1 cellular context compared by ENCODE assay signal in the genomic region with DNA sequence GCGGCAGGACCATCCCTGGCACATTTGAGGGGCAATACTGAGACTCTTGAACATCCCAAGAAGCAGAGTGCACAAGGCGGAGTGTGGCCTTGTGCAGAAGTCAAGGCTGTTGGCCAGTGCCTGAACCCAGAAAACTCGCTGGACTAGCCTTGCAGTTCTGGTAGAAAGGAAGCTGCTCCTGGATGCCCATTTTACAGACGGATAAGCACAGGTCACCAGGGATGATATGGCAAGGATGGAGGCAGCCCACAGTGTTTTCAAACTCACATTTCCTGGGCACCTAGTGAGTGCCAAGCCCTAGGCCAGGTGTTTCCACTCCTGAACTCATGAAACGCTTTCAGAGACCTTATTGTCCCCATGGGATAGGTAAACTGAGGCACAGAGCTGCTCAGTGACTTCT.
TF ChIP-seq lines count a peak whose summit lies in the region.

No MANE protein-coding gene starts in this region.

TF ChIP-seq in SK-N-SH, 30 proteins besides CTCF, POLR2A, EP300 and RAD21 (continued from another document):
- TF ChIP-seq IRF3 (IDR thresholded peaks at IDR 0.05; ENCODE audit: low read depth, low read length) (no peak), FOXM1 (IDR thresholded peaks at IDR 0.05; ENCODE audit: low read depth) (no peak), EZH2phosphoT487 (IDR thresholded peaks at IDR 0.05; ENCODE audit: borderline replicate concordance, low read depth) (no peak), FOXJ3 (CRISPR knock-in tag; IDR thresholded peaks at IDR 0.05) (no peak)
- TF ChIP-seq, protein P1, sequence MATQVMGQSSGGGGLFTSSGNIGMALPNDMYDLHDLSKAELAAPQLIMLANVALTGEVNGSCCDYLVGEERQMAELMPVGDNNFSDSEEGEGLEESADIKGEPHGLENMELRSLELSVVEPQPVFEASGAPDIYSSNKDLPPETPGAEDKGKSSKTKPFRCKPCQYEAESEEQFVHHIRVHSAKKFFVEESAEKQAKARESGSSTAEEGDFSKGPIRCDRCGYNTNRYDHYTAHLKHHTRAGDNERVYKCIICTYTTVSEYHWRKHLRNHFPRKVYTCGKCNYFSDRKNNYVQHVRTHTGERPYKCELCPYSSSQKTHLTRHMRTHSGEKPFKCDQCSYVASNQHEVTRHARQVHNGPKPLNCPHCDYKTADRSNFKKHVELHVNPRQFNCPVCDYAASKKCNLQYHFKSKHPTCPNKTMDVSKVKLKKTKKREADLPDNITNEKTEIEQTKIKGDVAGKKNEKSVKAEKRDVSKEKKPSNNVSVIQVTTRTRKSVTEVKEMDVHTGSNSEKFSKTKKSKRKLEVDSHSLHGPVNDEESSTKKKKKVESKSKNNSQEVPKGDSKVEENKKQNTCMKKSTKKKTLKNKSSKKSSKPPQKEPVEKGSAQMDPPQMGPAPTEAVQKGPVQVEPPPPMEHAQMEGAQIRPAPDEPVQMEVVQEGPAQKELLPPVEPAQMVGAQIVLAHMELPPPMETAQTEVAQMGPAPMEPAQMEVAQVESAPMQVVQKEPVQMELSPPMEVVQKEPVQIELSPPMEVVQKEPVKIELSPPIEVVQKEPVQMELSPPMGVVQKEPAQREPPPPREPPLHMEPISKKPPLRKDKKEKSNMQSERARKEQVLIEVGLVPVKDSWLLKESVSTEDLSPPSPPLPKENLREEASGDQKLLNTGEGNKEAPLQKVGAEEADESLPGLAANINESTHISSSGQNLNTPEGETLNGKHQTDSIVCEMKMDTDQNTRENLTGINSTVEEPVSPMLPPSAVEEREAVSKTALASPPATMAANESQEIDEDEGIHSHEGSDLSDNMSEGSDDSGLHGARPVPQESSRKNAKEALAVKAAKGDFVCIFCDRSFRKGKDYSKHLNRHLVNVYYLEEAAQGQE (IDR thresholded peaks at IDR 0.05; ENCODE audit: low read depth, low read length): no peak
- TF ChIP-seq, protein P2, sequence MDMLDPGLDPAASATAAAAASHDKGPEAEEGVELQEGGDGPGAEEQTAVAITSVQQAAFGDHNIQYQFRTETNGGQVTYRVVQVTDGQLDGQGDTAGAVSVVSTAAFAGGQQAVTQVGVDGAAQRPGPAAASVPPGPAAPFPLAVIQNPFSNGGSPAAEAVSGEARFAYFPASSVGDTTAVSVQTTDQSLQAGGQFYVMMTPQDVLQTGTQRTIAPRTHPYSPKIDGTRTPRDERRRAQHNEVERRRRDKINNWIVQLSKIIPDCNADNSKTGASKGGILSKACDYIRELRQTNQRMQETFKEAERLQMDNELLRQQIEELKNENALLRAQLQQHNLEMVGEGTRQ (IDR thresholded peaks at IDR 0.05; ENCODE audit: borderline replicate concordance, low read depth, low read length): no peak
